8 cellular contexts compared by ENCODE assay signal in genomic region chr20:38165089-38165965, GRCh38. TPM values are rescaled to one million over a fixed set of nuclear protein-coding genes. Genes with fewer than 3 reads are reported as not detected.
DNase-seq lines count a peak whose midpoint lies in the region; ATAC-seq and TF ChIP-seq lines count a peak whose summit lies in the region.

TGM2 (minus strand) TSS chr20:38165270; CDS start chr20:38165198, 72 bp downstream.

- peaks cover 40% of the 10 kb centered on the region for H3K36me3 ChIP-seq in PC-9 (ENCODE audit: low read depth)

- H3K27me3 Mint-ChIP-seq in osteocyte (ENCODE audit: unreplicated experiment), result no peaks in the 10 kb centered on the region

- H3K9me3 Mint-ChIP-seq in osteocyte (ENCODE audit: unreplicated experiment), result no peaks in the 10 kb centered on the region

- H3K4me1 ChIP-seq in PC-9 (replicated peaks; ENCODE audit: insufficient read depth), result peaks cover 72% of the 10 kb centered on the region

- ATAC-seq in HG03280 (IDR thresholded peaks at IDR 0.05; ENCODE audit: unreplicated experiment), result peak; percentile 84

- peak; percentile 88 for TF ChIP-seq CTCF in PC-9 (conservative IDR thresholded peaks at IDR 0.05)
- peak; percentile 82 for TF ChIP-seq CTCF in osteocyte (IDR thresholded peaks at IDR 0.05)

- no peaks in the 10 kb centered on the region for H3K36me3 Mint-ChIP-seq in osteocyte (ENCODE audit: unreplicated experiment)

- peaks cover 46% of the 10 kb centered on the region for H3K4me1 Mint-ChIP-seq in osteocyte (ENCODE audit: unreplicated experiment)

- H2AFZ ChIP-seq in PC-9, result no peak within 1 kb of the TSS

- H3K9me2 ChIP-seq in PC-9 (ENCODE audit: insufficient read depth), result no peaks in the 10 kb centered on the region

- peak within 1 kb of the TSS; percentile 86 for H3K27ac Mint-ChIP-seq in osteocyte (ENCODE audit: unreplicated experiment)

- no TSS peak for BruUV-seq in PC-9 (replicated peaks; lab: Mats Ljungman, UMichigan)

- H3K4me3 Mint-ChIP-seq in osteocyte (ENCODE audit: unreplicated experiment), result peak within 1 kb of the TSS; percentile 50

- peak within 1 kb of the TSS; percentile 98 for H3K4me3 ChIP-seq in PC-9

- H3K9me3 ChIP-seq in PC-9 (ENCODE audit: insufficient read depth, low read depth), result no peaks in the 10 kb centered on the region

- intact Hi-C loops in PC-9 (cut with micrococcal nuclease; ENCODE audit: unreplicated experiment), result loop anchor here (1.0 to 10.0 kb wide), 9 partner anchors 31 to 601 kb away; partner anchors contain the start of gene VSTM2L

- DNase-seq in NCI-H524 (lab: John Stamatoyannopoulos, UW) (peak; percentile 43 to 78), NCI-H524 treated with DMSO at 0.1 percent for 48 hours (lab: John Stamatoyannopoulos, UW) (no peak), PC-9 (peak; percentile 75 to 95), germinal center (ENCODE audit: low spot score) (peak; percentile 77), osteocyte (ENCODE audit: extremely low spot score, unreplicated experiment) (no peak), occipital lobe (lab: John Stamatoyannopoulos, UW) (no peak)
- peak; percentile 7 for DNase-seq in activated T-helper 9 cell treated with anti-CD3 and anti-CD28 coated beads, Interleukin-2, amount 50 U/mL, for 16 hours (ENCODE audit: low read depth)

- CTCF ChIA-PET in PC-9 (lab: Charles Lee), result interaction anchor here (1.0 to 2.5 kb wide), 3 partner anchors 47 to 92 kb away, joined by 6 to 14 read pairs (median 9); no protein-coding TSS in a partner anchor

- peaks cover 53% of the 10 kb centered on the region for H3K79me2 ChIP-seq in PC-9 (ENCODE audit: low read depth)

- H4K20me1 ChIP-seq in PC-9 (ENCODE audit: insufficient read depth), result peaks cover 41% of the 10 kb centered on the region

- POLR2A ChIA-PET in PC-9 (lab: Charles Lee; ENCODE audit: unreplicated experiment), result interaction anchor here (0.6 kb wide), 2 partner anchors 92 to 451 kb away, joined by 3 read pairs; no protein-coding TSS in a partner anchor

- no peaks in the 10 kb centered on the region for H3K27me3 ChIP-seq in PC-9 (ENCODE audit: insufficient read depth, low read depth)

- H3K27ac ChIP-seq in PC-9, result peak within 1 kb of the TSS; percentile 52

- H3K4me2 ChIP-seq in PC-9, result peak within 1 kb of the TSS; percentile 98

- peaks cover 70% of the 10 kb centered on the region for H3F3A ChIP-seq in PC-9 (ENCODE audit: insufficient read depth, low read depth)

RNA-seq across cellular contexts. Expression of gene TGM2, which starts in this region (rescaled TPM):
- 286 and 333 TPM in 2 replicates for total RNA-seq in PC-9 (2021)
- 29.2 and 32.7 TPM in 2 replicates for total RNA-seq in osteocyte
- total RNA-seq in occipital lobe, result 3.7 TPM

Comparison
In these comparisons a context has a peak if more than half of its experiments do, and no peak if none do; other contexts are left out.
1. DNase-seq: peak in NCI-H524 (2 of 2), PC-9 (2 of 2), activated T-helper 9 cell treated with anti-CD3 and anti-CD28 coated beads, Interleukin-2, amount 50 U/mL, for 16 hours (single experiment) and germinal center (single experiment); none in NCI-H524 treated with DMSO at 0.1 percent for 48 hours (single experiment), osteocyte (single experiment) and occipital lobe (single experiment).